ENCODE assay signal across 21 cellular contexts in the genomic region with DNA sequence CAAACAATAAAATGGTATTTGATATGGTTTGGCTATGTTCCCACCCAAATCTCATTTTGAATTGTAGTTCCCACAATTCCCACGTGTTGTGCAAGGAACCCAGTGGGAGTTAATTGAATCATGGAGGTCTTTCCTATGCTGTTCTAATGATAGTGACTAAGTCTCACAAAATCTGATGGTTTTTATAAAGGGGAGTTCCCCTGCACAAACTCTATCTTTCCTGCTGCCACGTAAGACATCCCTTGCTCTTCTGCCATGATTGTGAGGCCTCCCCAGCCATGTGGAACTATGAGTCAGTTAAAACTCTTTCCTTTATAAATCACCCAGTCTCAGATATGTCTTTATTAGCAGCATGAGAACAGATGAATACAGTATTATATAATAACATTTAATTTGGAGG. TPM values are rescaled to one million over a fixed set of nuclear protein-coding genes. Genes with fewer than 3 reads are reported as not detected.
"Had no signal": no experiment of that assay in that cellular context is flagged by ENCODE, and none has a peak within 500 bp of the region (broad histone marks: within the 10 kb centered on the region; RNA-seq: fewer than 3 reads in every experiment).

No MANE protein-coding gene starts in this region.

- FAIRE-seq: keratinocyte had no signal

- ATAC-seq: activated CD8-positive, alpha-beta T cell treated with anti-CD3 and anti-CD28 coated beads, Interleukin-2, amount 10 ng/mL, durations not matched to agents 7 days and 5 days; activated naive CD4-positive, alpha-beta T cell treated with anti-CD3 and anti-CD28 coated beads, Interleukin-2, amount 50 U/mL, for 72 hours; activated T-cell treated with anti-CD3 and anti-CD28 coated beads, Interleukin-2, amount 50 U/mL, for 72 hours; effector memory CD8-positive, alpha-beta T cell; left ventricle myocardium superior; natural killer cell; stimulated activated naive CD8-positive, alpha-beta T cell treated with anti-CD3 and anti-CD28 coated beads, Interleukin-15, Interleukin-2, amounts not matched to agents 100 U/mL and 50 U/mL, for 24 hours; T-helper 17 cell; WTC11 had no signal

- H3K27me3 ChIP-seq: breast epithelium, hepatocyte, transverse colon, vagina had no signal

- H3K4me1 ChIP-seq: breast epithelium, vagina had no signal

- DNase-seq: activated CD4-positive, alpha-beta T cell treated with anti-CD3 and anti-CD28 coated beads for 48 hours; activated CD8-positive, alpha-beta memory T cell treated with anti-CD3 and anti-CD28 coated beads, Interleukin-2, amount 50 U/mL, for 4 hours; activated CD8-positive, alpha-beta T cell treated with anti-CD3 and anti-CD28 coated beads, Interleukin-2, amount 10 ng/mL, durations not matched to agents 7 days and 5 days; activated gamma-delta T cell; activated T-cell treated with anti-CD3 and anti-CD28 coated beads, Interleukin-2, amount 50 U/mL, for 72 hours; amniotic stem cell; dermis blood vessel endothelial cell; effector memory CD8-positive, alpha-beta T cell; left ventricle myocardium superior; natural killer cell; stimulated activated naive CD8-positive, alpha-beta T cell treated with anti-CD3 and anti-CD28 coated beads, Interleukin-15, Interleukin-2, amounts not matched to agents 100 U/mL and 50 U/mL, for 24 hours; T-helper 17 cell; transverse colon had no signal

- H3K27ac ChIP-seq: breast epithelium, hepatocyte, skin epidermis, transverse colon, vagina had no signal

- H3K4me3 ChIP-seq: breast epithelium, hepatocyte, skin epidermis, transverse colon, vagina had no signal

- H3K9me3 ChIP-seq: breast epithelium, transverse colon, vagina had no signal

- H3K36me3 ChIP-seq: breast epithelium, transverse colon, vagina had no signal

RNA-seq across cellular contexts. Expression of gene AADAC, which starts 15.4 kb away (rescaled TPM):
- total RNA-seq: activated CD8-positive, alpha-beta T cell treated with anti-CD3 and anti-CD28 coated beads, Interleukin-2, amount 10 ng/mL, durations not matched to agents 7 days and 5 days; activated naive CD4-positive, alpha-beta T cell treated with anti-CD3 and anti-CD28 coated beads, Interleukin-2, amount 50 U/mL, for 72 hours; activated T-cell treated with anti-CD3 and anti-CD28 coated beads, Interleukin-2, amount 50 U/mL, for 72 hours; cerebellum; dermis blood vessel endothelial cell; natural killer cell; T-helper 17 cell had no signal
